In the genomic region with DNA sequence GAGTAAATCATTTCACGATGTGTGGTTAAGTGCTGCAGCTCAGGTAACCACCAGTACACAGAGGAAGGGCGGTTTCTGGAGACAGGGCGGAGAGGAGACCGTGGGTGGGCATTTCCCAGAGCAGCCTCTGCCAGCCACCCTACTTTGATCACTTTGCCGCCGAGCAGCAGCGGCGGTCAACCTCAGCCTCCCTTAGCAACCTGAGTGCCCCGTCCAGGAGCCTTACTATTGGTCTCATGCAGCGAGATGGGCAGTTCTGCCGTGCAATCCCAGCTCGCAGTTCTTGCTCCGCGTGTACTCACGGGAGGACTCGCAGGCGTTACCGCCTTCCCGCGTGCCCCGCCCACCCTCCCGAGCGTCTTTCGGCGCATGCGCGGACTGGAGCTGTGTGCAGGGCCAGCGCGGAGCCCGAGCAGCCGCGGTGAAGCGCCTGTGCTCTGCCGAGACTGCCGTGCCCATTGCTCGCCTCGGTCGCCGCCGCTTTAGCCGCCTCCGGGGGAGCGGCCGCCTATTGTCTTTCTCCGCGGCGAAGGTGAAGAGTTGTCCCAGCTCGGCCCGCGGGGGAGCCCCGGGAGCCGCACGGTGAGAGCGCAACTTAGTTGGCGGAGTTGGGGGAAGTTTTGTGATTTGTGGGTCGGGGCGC, we compare ENCODE assay signal across 8 cellular contexts. TPM values are rescaled to one million over a fixed set of nuclear protein-coding genes. Genes with fewer than 3 reads are reported as not detected.
A peak's percentile ranks its signal among the peaks of the same experiment; 100 is the strongest.
DNase-seq lines count a peak whose midpoint lies in the region; ATAC-seq and TF ChIP-seq lines count a peak whose summit lies in the region.

A gene with protein sequence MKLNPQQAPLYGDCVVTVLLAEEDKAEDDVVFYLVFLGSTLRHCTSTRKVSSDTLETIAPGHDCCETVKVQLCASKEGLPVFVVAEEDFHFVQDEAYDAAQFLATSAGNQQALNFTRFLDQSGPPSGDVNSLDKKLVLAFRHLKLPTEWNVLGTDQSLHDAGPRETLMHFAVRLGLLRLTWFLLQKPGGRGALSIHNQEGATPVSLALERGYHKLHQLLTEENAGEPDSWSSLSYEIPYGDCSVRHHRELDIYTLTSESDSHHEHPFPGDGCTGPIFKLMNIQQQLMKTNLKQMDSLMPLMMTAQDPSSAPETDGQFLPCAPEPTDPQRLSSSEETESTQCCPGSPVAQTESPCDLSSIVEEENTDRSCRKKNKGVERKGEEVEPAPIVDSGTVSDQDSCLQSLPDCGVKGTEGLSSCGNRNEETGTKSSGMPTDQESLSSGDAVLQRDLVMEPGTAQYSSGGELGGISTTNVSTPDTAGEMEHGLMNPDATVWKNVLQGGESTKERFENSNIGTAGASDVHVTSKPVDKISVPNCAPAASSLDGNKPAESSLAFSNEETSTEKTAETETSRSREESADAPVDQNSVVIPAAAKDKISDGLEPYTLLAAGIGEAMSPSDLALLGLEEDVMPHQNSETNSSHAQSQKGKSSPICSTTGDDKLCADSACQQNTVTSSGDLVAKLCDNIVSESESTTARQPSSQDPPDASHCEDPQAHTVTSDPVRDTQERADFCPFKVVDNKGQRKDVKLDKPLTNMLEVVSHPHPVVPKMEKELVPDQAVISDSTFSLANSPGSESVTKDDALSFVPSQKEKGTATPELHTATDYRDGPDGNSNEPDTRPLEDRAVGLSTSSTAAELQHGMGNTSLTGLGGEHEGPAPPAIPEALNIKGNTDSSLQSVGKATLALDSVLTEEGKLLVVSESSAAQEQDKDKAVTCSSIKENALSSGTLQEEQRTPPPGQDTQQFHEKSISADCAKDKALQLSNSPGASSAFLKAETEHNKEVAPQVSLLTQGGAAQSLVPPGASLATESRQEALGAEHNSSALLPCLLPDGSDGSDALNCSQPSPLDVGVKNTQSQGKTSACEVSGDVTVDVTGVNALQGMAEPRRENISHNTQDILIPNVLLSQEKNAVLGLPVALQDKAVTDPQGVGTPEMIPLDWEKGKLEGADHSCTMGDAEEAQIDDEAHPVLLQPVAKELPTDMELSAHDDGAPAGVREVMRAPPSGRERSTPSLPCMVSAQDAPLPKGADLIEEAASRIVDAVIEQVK (N-terminal part only) (plus strand): TSS at position 387 of the 643 bp plus-strand sequence. CDS start 105,118 bp downstream, outside the sequence.

- peak within 1 kb of the TSS; percentile 73 to 95 (median 92) for H3K4me3 ChIP-seq in upper lobe of left lung

- peaks cover 3% of the 10 kb centered on the region for H3K36me3 Mint-ChIP-seq in T-cell

- H3K9me3 ChIP-seq in upper lobe of left lung, result no peaks in the 10 kb centered on the region

- peak in 3 of 4 donors; percentile 70 to 95 (median 86) for TF ChIP-seq POLR2A in upper lobe of left lung (IDR thresholded peaks at IDR 0.05)

- peak; percentile 96 for DNase-seq in GM13977 (ENCODE audit: low spot score)
- DNase-seq in NCI-H146 (lab: John Stamatoyannopoulos, UW), result peak; percentile 97
- DNase-seq in T-cell, result peak; percentile 80 to 97 (median 92)
- peak; percentile 98 for DNase-seq in left cardiac atrium
- DNase-seq in posterior vena cava (ENCODE audit: low spot score), result peak; percentile 99
- peak; percentile 95 to 99 for DNase-seq in upper lobe of left lung

- peak within 1 kb of the TSS; percentile 83 to 91 (median 88) for H3K4me3 Mint-ChIP-seq in T-cell

- peaks cover 20 to 41% (median 31%) of the 10 kb centered on the region in 4 donors for H3K4me1 ChIP-seq in upper lobe of left lung

- no peaks in the 10 kb centered on the region for H3K27me3 ChIP-seq in upper lobe of left lung

- CTCF ChIA-PET in T-cell (lab: Charles Lee), result interaction anchor here in 1 of 2 donors (1.5 to 2.8 kb wide), 3 partner anchors 20 to 49 kb away, joined by 9 to 35 read pairs (median 10); no protein-coding TSS in a partner anchor

- ATAC-seq in HG02870 (IDR thresholded peaks at IDR 0.05; ENCODE audit: unreplicated experiment), result peak; percentile 83
- peak; percentile 80 to 86 (median 82) for ATAC-seq in T-cell (replicated peaks in 1 of 4)
- peak; percentile 96 for ATAC-seq in left cardiac atrium
- ATAC-seq in upper lobe of left lung (ENCODE audit: low FRiP score in 2 of 2), result peak; percentile 96 to 97

- H3K27ac Mint-ChIP-seq in T-cell, result peak within 1 kb of the TSS; percentile 91 to 92

- TF ChIP-seq CTCF in GM13977 (IDR thresholded peaks at IDR 0.05; ENCODE audit: extremely low read depth, insufficient read depth, missing control alignments), result no peak
- TF ChIP-seq CTCF in upper lobe of left lung (IDR thresholded peaks at IDR 0.05), result no peak

- no peaks in the 10 kb centered on the region for H3K36me3 ChIP-seq in upper lobe of left lung

- intact Hi-C loops in left cardiac atrium (cut with DNase I), result loop anchor here in 1 of 2 donors (10.0 kb wide), 2 partner anchors 46 to 94 kb away; no protein-coding TSS in a partner anchor
- intact Hi-C loops in posterior vena cava (cut with DNase I), result no loop called here

- TF ChIP-seq EP300 in upper lobe of left lung (IDR thresholded peaks at IDR 0.05), result no peak

- no peaks in the 10 kb centered on the region for H3K27me3 Mint-ChIP-seq in T-cell

- H3K4me1 Mint-ChIP-seq in T-cell, result peaks cover 55 to 61% (median 55%) of the 10 kb centered on the region in 3 donors

- 0 to 1% (median 0%) methylated on average over 50 to 57 of the region's 57 CpGs for WGBS in adipose tissue, 3 donors
- WGBS in upper lobe of left lung, 2 donors, result 0 to 2% methylated on average over 6 to 39 of the region's 57 CpGs

- POLR2A ChIA-PET in T-cell (lab: Charles Lee), result interaction anchor here (0.5 to 1.9 kb wide), 12 partner anchors 16 to 343 kb away, joined by 3 to 22 read pairs (median 3); no protein-coding TSS in a partner anchor

- in situ Hi-C loops in GM13977 (cut with MboI; ENCODE audit: low pct_unique_long_range_greater_than_20kb, low sequenced_read_pairs, unreplicated experiment), result no loop called here

- H3K9me3 Mint-ChIP-seq in T-cell, result no peaks in the 10 kb centered on the region

- H3K27ac ChIP-seq in adipose tissue (ENCODE audit: low read depth, low read length) (no peak within 1 kb of the TSS), upper lobe of left lung (peak within 1 kb of the TSS; percentile 91 to 96 (median 94))

RNA-seq across cellular contexts. Expression of the gene that starts here (rescaled TPM):
- 100 to 1,000 TPM; 232 to 391 (median 281) TPM for total RNA-seq in T-cell
- polyA plus RNA-seq in adipose tissue, result 10 to 100 TPM; 42.2 to 83.3 (median 49.0) TPM
- total RNA-seq in left cardiac atrium, result 100 to 1,000 TPM; 217 to 302 TPM
- 100 to 1,000 TPM; 214 TPM for total RNA-seq in posterior vena cava
- 1,000 to 10,000 TPM in 1 of 6 donors, 100 to 1,000 TPM in 5; 329 to 1,278 (median 748) TPM for total RNA-seq in upper lobe of left lung
